ENCODE assay signal across 8 cellular contexts in the genomic region with DNA sequence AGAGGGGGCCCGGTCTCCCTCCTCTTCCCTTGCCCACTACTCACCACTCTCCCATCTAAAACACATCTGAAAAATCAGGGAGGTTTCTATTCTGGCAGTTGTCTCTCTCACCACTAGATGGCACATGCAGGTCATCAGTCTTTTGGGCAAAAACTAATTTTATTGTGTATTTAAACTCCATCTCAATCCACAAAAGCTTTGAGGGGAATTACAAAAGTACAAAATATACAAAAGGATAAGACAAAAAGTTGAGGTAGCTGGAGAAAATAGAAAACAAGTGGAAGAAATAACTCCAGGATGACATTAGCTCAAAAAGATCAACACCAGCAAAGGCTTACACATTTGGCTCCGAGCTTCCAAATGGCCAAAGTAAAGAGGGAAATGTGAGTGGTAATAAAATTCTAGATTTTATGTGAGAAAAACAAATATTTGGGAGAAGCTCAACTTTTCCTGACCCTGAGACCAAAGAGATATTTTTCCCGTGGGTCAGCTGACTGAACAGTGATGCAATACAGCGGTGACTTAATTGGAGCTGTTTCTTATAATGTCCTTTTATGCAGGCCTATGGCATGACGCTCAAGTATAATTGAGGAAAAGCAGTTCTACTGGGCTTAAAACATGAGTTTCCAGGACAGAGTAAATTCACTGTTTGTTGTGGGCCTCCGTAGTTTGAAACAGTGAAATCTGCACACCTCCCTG.
DNase-seq lines count a peak whose midpoint lies in the region; ATAC-seq, FAIRE-seq and TF ChIP-seq lines count a peak whose summit lies in the region.

No MANE protein-coding gene starts in this region.

- H3K27ac Mint-ChIP-seq in activated naive CD8-positive, alpha-beta T cell treated with anti-CD3 and anti-CD28 coated beads for 36 hours, result peak overlapping the region; percentile 59
- no peak overlapping the region for H3K27ac Mint-ChIP-seq in activated CD4-positive, alpha-beta memory T cell treated with anti-CD3 and anti-CD28 coated beads for 36 hours

- intact Hi-C loops in kidney (cut with DNase I), result no loop called here
- intact Hi-C loops in activated CD4-positive, alpha-beta memory T cell treated with anti-CD3 and anti-CD28 coated beads for 36 hours (cut with micrococcal nuclease), result loop anchor here (10.0 kb wide), 2 partner anchors 193 to 733 kb away; no protein-coding TSS in a partner anchor

- no peak for DNase-seq in AG09319 (ENCODE audit: extremely low read depth, low read depth)
- DNase-seq in NCI-H2171 treated with DMSO at 0.1 percent for 48 hours (lab: John Stamatoyannopoulos, UW), result peak; percentile 55
- no peak for DNase-seq in activated naive CD8-positive, alpha-beta T cell treated with anti-CD3 and anti-CD28 coated beads for 36 hours
- no peak for DNase-seq in kidney
- no peak for DNase-seq in activated CD4-positive, alpha-beta memory T cell treated with anti-CD3 and anti-CD28 coated beads for 36 hours
- no peak for DNase-seq in T-helper 9 cell

- H3K4me3 Mint-ChIP-seq in activated naive CD8-positive, alpha-beta T cell treated with anti-CD3 and anti-CD28 coated beads for 36 hours, result no peak overlapping the region
- no peak overlapping the region for H3K4me3 Mint-ChIP-seq in activated CD4-positive, alpha-beta memory T cell treated with anti-CD3 and anti-CD28 coated beads for 36 hours

- no peak for ATAC-seq in GM18870 (IDR thresholded peaks at IDR 0.05; ENCODE audit: unreplicated experiment)

- H3K9me3 ChIP-seq in kidney (ENCODE audit: control insufficient read depth in 1 of 2, low read length in 2 of 2), result no peaks in the 10 kb centered on the region

- no peaks in the 10 kb centered on the region for H3K9me3 Mint-ChIP-seq in activated naive CD8-positive, alpha-beta T cell treated with anti-CD3 and anti-CD28 coated beads for 36 hours
- H3K9me3 Mint-ChIP-seq in activated CD4-positive, alpha-beta memory T cell treated with anti-CD3 and anti-CD28 coated beads for 36 hours, result no peaks in the 10 kb centered on the region

- H3K36me3 Mint-ChIP-seq in activated naive CD8-positive, alpha-beta T cell treated with anti-CD3 and anti-CD28 coated beads for 36 hours, result peaks cover 1% of the 10 kb centered on the region
- H3K36me3 Mint-ChIP-seq in activated CD4-positive, alpha-beta memory T cell treated with anti-CD3 and anti-CD28 coated beads for 36 hours, result no peaks in the 10 kb centered on the region

- no peak overlapping the region for H3K27ac ChIP-seq in kidney (ENCODE audit: low read depth in 2 of 2, low read length in 2 of 2)

- H3K36me3 ChIP-seq in kidney (ENCODE audit: control insufficient read depth in 1 of 2, insufficient read depth in 2 of 2, low read length in 2 of 2), result no peaks in the 10 kb centered on the region

- H3K9ac ChIP-seq in kidney (ENCODE audit: low read length in 2 of 2), result no peak overlapping the region

- H3K4me1 ChIP-seq in kidney (ENCODE audit: control insufficient read depth in 1 of 2, insufficient read depth in 1 of 2, low read depth in 1 of 2, low read length in 2 of 2), result peaks cover 0 to 2% of the 10 kb centered on the region in 2 donors

- peaks cover 8% of the 10 kb centered on the region for H3K4me1 Mint-ChIP-seq in activated naive CD8-positive, alpha-beta T cell treated with anti-CD3 and anti-CD28 coated beads for 36 hours
- peaks cover 12% of the 10 kb centered on the region for H3K4me1 Mint-ChIP-seq in activated CD4-positive, alpha-beta memory T cell treated with anti-CD3 and anti-CD28 coated beads for 36 hours (ENCODE audit: low read depth)

- no peak overlapping the region for H3K4me3 ChIP-seq in kidney (ENCODE audit: low read length in 2 of 2)

- FAIRE-seq in kidney (lab: Jason Lieb, UNC), result no peak

- TF ChIP-seq CTCF in AG09319 (IDR thresholded peaks at IDR 0.05; ENCODE audit: low read depth, low read length) (peak; percentile 87), GM12873 (IDR thresholded peaks at IDR 0.05; ENCODE audit: insufficient read depth, low read depth, low read length, missing control alignments) (peak; percentile 77), kidney (IDR thresholded peaks at IDR 0.05; ENCODE audit: borderline replicate concordance, extremely low read depth, insufficient read depth) (peak; percentile 69)

- peaks cover 3% of the 10 kb centered on the region for H3K27me3 Mint-ChIP-seq in activated naive CD8-positive, alpha-beta T cell treated with anti-CD3 and anti-CD28 coated beads for 36 hours
- H3K27me3 Mint-ChIP-seq in activated CD4-positive, alpha-beta memory T cell treated with anti-CD3 and anti-CD28 coated beads for 36 hours, result peaks cover 2% of the 10 kb centered on the region

- POLR2A ChIA-PET in activated CD4-positive, alpha-beta memory T cell treated with anti-CD3 and anti-CD28 coated beads for 36 hours (lab: Charles Lee), result no interaction called here

- CTCF ChIA-PET in activated CD4-positive, alpha-beta memory T cell treated with anti-CD3 and anti-CD28 coated beads for 36 hours (lab: Charles Lee), result interaction anchor here (0.6 to 1.8 kb wide), 18 partner anchors 10 to 264 kb away, joined by 3 to 7 read pairs (median 4); no protein-coding TSS in a partner anchor
